8 cellular contexts compared by ENCODE assay signal in the genomic region with DNA sequence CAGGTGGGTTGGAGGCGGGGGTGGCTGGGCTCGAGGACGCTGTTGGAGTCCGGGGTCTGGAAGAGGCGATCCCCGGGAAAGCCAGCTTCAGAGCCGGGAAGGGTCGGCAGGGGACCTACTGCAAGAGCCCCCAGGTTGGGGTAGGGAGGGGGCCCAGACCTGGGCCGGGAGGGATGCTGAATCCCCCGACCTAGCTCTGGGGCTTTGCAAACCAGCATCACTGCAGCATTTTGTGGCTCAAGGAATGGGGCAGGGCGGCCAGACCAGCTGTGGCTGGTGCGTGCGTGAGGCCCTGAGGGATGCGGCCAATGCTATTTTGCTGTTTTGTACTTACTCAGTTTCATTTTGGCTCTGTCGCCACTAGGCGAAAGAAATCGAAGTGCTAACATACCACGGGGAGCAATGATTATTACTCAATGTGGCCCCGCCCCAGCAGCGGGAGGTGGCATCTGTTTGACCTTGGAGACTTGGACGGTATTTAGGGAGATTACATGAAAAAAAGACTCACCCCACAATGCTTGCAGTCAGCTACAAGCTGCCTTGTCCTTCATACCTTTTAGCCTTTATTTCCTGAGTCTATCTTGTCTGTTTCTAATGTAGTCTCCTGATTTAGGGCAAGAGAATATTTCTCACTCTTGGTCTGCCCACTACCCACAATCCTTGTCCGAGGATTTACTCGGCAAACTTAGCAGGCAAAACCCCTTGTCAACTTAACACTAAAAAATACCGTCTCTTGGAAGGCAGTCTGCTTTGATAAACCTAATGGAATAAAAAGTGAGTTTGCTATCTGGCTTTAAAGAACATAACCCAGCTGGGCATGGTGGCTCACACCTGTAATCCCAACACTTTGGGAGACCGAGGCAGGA. TPM values are rescaled to one million over a fixed set of nuclear protein-coding genes. Genes with fewer than 3 reads are reported as not detected.
A peak's percentile ranks its signal among the peaks of the same experiment; 100 is the strongest.
DNase-seq lines count a peak whose midpoint lies in the region; ATAC-seq and TF ChIP-seq lines count a peak whose summit lies in the region.

No MANE protein-coding gene starts in this region.

- DNase-seq in EL (peak; percentile 90), HuH-7.5 (ENCODE audit: low spot score) (peak; percentile 72), RPMI8226 (peak; percentile 93), foreskin keratinocyte (peak in 1 of 2 donors; percentile 73), type B pancreatic cell (ENCODE audit: extremely low spot score, unreplicated experiment) (no peak)
- peak; percentile 88 for DNase-seq in activated effector memory CD4-positive, alpha-beta T cell treated with anti-CD3 and anti-CD28 coated beads, Interleukin-2, amount 50 U/mL, for 16 hours

- no peaks in the 10 kb centered on the region for H3K36me3 ChIP-seq in neutrophil

- H3K4me1 ChIP-seq in foreskin keratinocyte = no peaks in the 10 kb centered on the region
- H3K4me1 ChIP-seq in neutrophil (ENCODE audit: control insufficient read depth in 1 of 2, insufficient read depth in 1 of 2, low read depth in 1 of 2, low read length in 1 of 2) = peaks cover 20 to 24% of the 10 kb centered on the region in 2 experiments

- peaks cover 4% of the 10 kb centered on the region for H3K36me3 Mint-ChIP-seq in type B pancreatic cell

- ATAC-seq in GM21576 (IDR thresholded peaks at IDR 0.05; ENCODE audit: unreplicated experiment) (peak; percentile 47), foreskin keratinocyte (peak; percentile 54)

- peak overlapping the region; percentile 65 to 85 for H3K4me3 ChIP-seq in neutrophil (ENCODE audit: low read depth in 1 of 2, low read length in 1 of 2)

- H3K9me3 Mint-ChIP-seq in type B pancreatic cell = no peaks in the 10 kb centered on the region

- H3K27ac ChIP-seq in foreskin keratinocyte = peak overlapping the region; percentile 82
- H3K27ac ChIP-seq in neutrophil = peak overlapping the region; percentile 65

- no peaks in the 10 kb centered on the region for H3K27me3 Mint-ChIP-seq in type B pancreatic cell

- H3K27me3 ChIP-seq in foreskin keratinocyte (no peaks in the 10 kb centered on the region), neutrophil (no peaks in the 10 kb centered on the region)

- no peaks in the 10 kb centered on the region for H3K9me3 ChIP-seq in neutrophil

- H3K4me1 Mint-ChIP-seq in type B pancreatic cell (ENCODE audit: unreplicated experiment) = peaks cover 23% of the 10 kb centered on the region

- peak overlapping the region; percentile 93 for H3K27ac Mint-ChIP-seq in type B pancreatic cell

- TF ChIP-seq CTCF in foreskin keratinocyte (conservative IDR thresholded peaks at IDR 0.05) (peak; percentile 57), neutrophil (IDR thresholded peaks at IDR 0.05) (peak; percentile 9), type B pancreatic cell (conservative IDR thresholded peaks at IDR 0.05) (peak; percentile 62)

- peak overlapping the region; percentile 94 for H3K4me3 Mint-ChIP-seq in type B pancreatic cell

RNA-seq across cellular contexts. Expression of a gene that starts 16.2 kb away (rescaled TPM):
- 204 and 286 TPM in 2 replicates for total RNA-seq in foreskin keratinocyte
- polyA plus RNA-seq in foreskin keratinocyte = 502 and 562 TPM in 2 replicates
- total RNA-seq in type B pancreatic cell (ENCODE audit: low replicate concordance) = 228 and 315 TPM in 2 replicates

RNA-seq across cellular contexts. Expression of a gene that starts 40.1 kb away (rescaled TPM):
- 195 and 216 TPM in 2 replicates for total RNA-seq in foreskin keratinocyte
- 70.5 and 89.6 TPM in 2 replicates for polyA plus RNA-seq in foreskin keratinocyte
- total RNA-seq in type B pancreatic cell (ENCODE audit: low replicate concordance) = 140 TPM in 2 replicates

Comparison
In these comparisons a context has a peak if more than half of its experiments do, and no peak if none do; other contexts are left out.
1. CTCF ChIP-seq: peak in every context shown above with its lines; median percentile 62 in type B pancreatic cell; 57 in foreskin keratinocyte; 9 in neutrophil.